Comparison of ENCODE assay signal across 25 cellular contexts in the genomic region with DNA sequence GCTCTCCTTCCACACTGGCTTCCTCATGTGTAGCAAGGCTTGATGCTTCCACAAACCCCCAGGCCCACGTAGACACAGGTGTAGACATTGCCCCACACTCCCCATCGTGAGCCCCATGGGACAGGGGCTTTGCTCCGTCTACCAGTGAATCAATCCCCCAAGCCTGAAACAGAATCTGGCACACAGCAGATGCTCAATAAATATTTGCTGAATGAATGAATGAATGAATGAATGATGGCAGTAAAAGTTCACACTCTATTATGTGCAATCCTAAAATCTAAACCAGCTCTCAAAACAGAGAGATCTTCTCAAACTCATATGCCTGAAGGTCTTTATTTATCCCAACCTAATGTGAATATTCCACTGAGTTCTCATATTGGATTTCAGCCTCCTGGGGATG.
"Had no signal": no experiment of that assay in that cellular context is flagged by ENCODE, and none has a peak within 500 bp of the region (broad histone marks: within the 10 kb centered on the region; RNA-seq: fewer than 3 reads in every experiment).

No MANE protein-coding gene starts in this region.

- ATAC-seq: heart right ventricle; left lobe of liver; lower lobe of right lung; naive thymus-derived CD8-positive, alpha-beta T cell; right cardiac atrium; sciatic nerve; stimulated activated effector memory CD8-positive, alpha-beta T cell treated with anti-CD3 and anti-CD28 coated beads, Interleukin-12 subunit alpha, Interleukin-12 subunit beta, amount 100 ng/mL, for 72 hours; stimulated activated naive CD8-positive, alpha-beta T cell treated with anti-CD3 and anti-CD28 coated beads, Interleukin-15, amount 100 ng/mL, for 72 hours had no signal

- H3K27me3 Mint-ChIP-seq: stimulated activated naive CD8-positive, alpha-beta T cell treated with anti-CD3 and anti-CD28 coated beads, Interleukin-15, amount 100 ng/mL, for 72 hours had no signal

- H3K4me1 ChIP-seq: prostate gland had no signal

- DNase-seq: heart right ventricle; islet precursor cell; lower lobe of right lung; mammary epithelial cell; mesenchymal stem cell; naive thymus-derived CD8-positive, alpha-beta T cell; nephron progenitor cell; retina; right cardiac atrium; small intestine; spleen; stimulated activated CD4-positive, alpha-beta T cell treated with anti-CD3 and anti-CD28 coated beads, Interleukin-4, amount 100 ng/mL, for 24 hours; stimulated activated naive CD4-positive, alpha-beta T cell; stimulated activated naive CD8-positive, alpha-beta T cell treated with anti-CD3 and anti-CD28 coated beads, Interleukin-15, amount 100 ng/mL, for 72 hours; substantia nigra had no signal

- H3K4me3 Mint-ChIP-seq: naive thymus-derived CD8-positive, alpha-beta T cell; nephron progenitor cell; neural progenitor cell; stimulated activated effector memory CD8-positive, alpha-beta T cell treated with anti-CD3 and anti-CD28 coated beads, Interleukin-12 subunit alpha, Interleukin-12 subunit beta, amount 100 ng/mL, for 72 hours; stimulated activated naive CD8-positive, alpha-beta T cell treated with anti-CD3 and anti-CD28 coated beads, Interleukin-15, amount 100 ng/mL, for 72 hours; type B pancreatic cell had no signal

- H3K4me1 Mint-ChIP-seq: stimulated activated effector memory CD8-positive, alpha-beta T cell treated with anti-CD3 and anti-CD28 coated beads, Interleukin-12 subunit alpha, Interleukin-12 subunit beta, amount 100 ng/mL, for 72 hours; stimulated activated naive CD8-positive, alpha-beta T cell treated with anti-CD3 and anti-CD28 coated beads, Interleukin-15, amount 100 ng/mL, for 72 hours had no signal

- H3K4me2 ChIP-seq: hepatocyte, neural progenitor cell had no signal

- H3K4me3 ChIP-seq: heart right ventricle, hepatocyte, lower lobe of right lung, neural progenitor cell, ovary, prostate gland, spleen, tibial nerve, vagina had no signal

- H3K36me3 ChIP-seq: heart right ventricle, lower lobe of right lung, neural progenitor cell, ovary, prostate gland, spleen, tibial nerve, vagina had no signal

- H3K36me3 Mint-ChIP-seq: naive thymus-derived CD8-positive, alpha-beta T cell; neural progenitor cell; stimulated activated effector memory CD8-positive, alpha-beta T cell treated with anti-CD3 and anti-CD28 coated beads, Interleukin-12 subunit alpha, Interleukin-12 subunit beta, amount 100 ng/mL, for 72 hours; type B pancreatic cell had no signal

- H2AFZ ChIP-seq: hepatocyte, neural progenitor cell had no signal

- H3K27ac Mint-ChIP-seq: naive thymus-derived CD8-positive, alpha-beta T cell; nephron progenitor cell; neural progenitor cell; stimulated activated effector memory CD8-positive, alpha-beta T cell treated with anti-CD3 and anti-CD28 coated beads, Interleukin-12 subunit alpha, Interleukin-12 subunit beta, amount 100 ng/mL, for 72 hours; type B pancreatic cell had no signal

- H3K9me3 ChIP-seq: heart right ventricle, lower lobe of right lung, ovary, prostate gland, spleen, tibial nerve, vagina had no signal

- H3K27me3 ChIP-seq: heart right ventricle, hepatocyte, neural progenitor cell, ovary, tibial nerve, vagina had no signal

- H3K27ac ChIP-seq: heart right ventricle, hepatocyte, lower lobe of right lung, neural progenitor cell, ovary, prostate gland, spleen, tibial nerve, vagina had no signal

- H3K9me3 Mint-ChIP-seq: neural progenitor cell; stimulated activated effector memory CD8-positive, alpha-beta T cell treated with anti-CD3 and anti-CD28 coated beads, Interleukin-12 subunit alpha, Interleukin-12 subunit beta, amount 100 ng/mL, for 72 hours; stimulated activated naive CD8-positive, alpha-beta T cell treated with anti-CD3 and anti-CD28 coated beads, Interleukin-15, amount 100 ng/mL, for 72 hours had no signal

- H3K9ac ChIP-seq: neural progenitor cell had no signal
